ENCODE assay signal across 8 cellular contexts in genomic region chr3:161104561-161105551, GRCh38. TPM values are rescaled to one million over a fixed set of nuclear protein-coding genes. Genes with fewer than 3 reads are reported as not detected.
DNase-seq lines count a peak whose midpoint lies in the region; ATAC-seq, FAIRE-seq and TF ChIP-seq lines count a peak whose summit lies in the region.

Gene B3GALNT1, minus strand, starts transcription at chr3:161105349. Its CDS starts 18,595 bp downstream, at chr3:161086754.

- no peak within 1 kb of the TSS; the same call in 1 of the 2 replicates for H3K18ac ChIP-seq in IMR-90 (ENCODE audit: low read depth, low read length)
- peak within 1 kb of the TSS; percentile 51 for H3K18ac ChIP-seq in mesendoderm (ENCODE audit: low read length)

- H3K36me3 ChIP-seq in IMR-90 (ENCODE audit: control insufficient read depth, insufficient read depth, low read length) (0 out of 2 replicates have a peak, but pooled peaks cover 2% of the 10 kb centered on the region), endothelial cell of umbilical vein (ENCODE audit: control insufficient read depth in 2 of 2, extremely low read depth in 1 of 2, insufficient read depth in 2 of 2, low read length in 2 of 2) (peaks cover 0 to 4% of the 10 kb centered on the region in 2 experiments), mesendoderm (ENCODE audit: control insufficient read depth, insufficient read depth, low read length) (no peaks in the 10 kb centered on the region)

- H3K79me1 ChIP-seq in IMR-90 (ENCODE audit: low read depth in 1 of 2, low read length in 2 of 2) (no peaks in the 10 kb centered on the region), mesendoderm (ENCODE audit: low read length) (no peaks in the 10 kb centered on the region)

- dilution Hi-C loops in IMR-90 (cut with HindIII; ENCODE audit: low sequenced_read_pairs, unreplicated experiment) = no loop called here
- dilution Hi-C loops in endothelial cell of umbilical vein (cut with MboI; ENCODE audit: extremely low pct_ligation_motif_present, low sequenced_read_pairs) = no loop called here

- no peak within 1 kb of the TSS for H2BK20ac ChIP-seq in IMR-90 (ENCODE audit: low read depth, low read length)

- 0 out of 2 replicates have a peak within 1 kb of the TSS, but pooled peaks have one; percentile 18 for H2BK120ac ChIP-seq in IMR-90 (ENCODE audit: low read depth, low read length)
- no peak within 1 kb of the TSS for H2BK120ac ChIP-seq in mesendoderm (ENCODE audit: low read depth, low read length)

- H2BK5ac ChIP-seq in IMR-90 (ENCODE audit: low read depth, low read length, poor library complexity, severe bottlenecking) (no peak within 1 kb of the TSS), mesendoderm (ENCODE audit: low read length) (no peak within 1 kb of the TSS)

- H3K4me2 ChIP-seq in IMR-90 (ENCODE audit: low read depth, low read length) (peak within 1 kb of the TSS; percentile 65), endothelial cell of umbilical vein (ENCODE audit: insufficient read depth, low read length) (peak within 1 kb of the TSS; percentile 65), mesendoderm (ENCODE audit: low read length) (peak within 1 kb of the TSS; percentile 67)

- H2BK15ac ChIP-seq in IMR-90 (ENCODE audit: low read depth, low read length) (no peak within 1 kb of the TSS), mesendoderm (replicated peaks; ENCODE audit: low read depth) (no peak within 1 kb of the TSS)

- FAIRE-seq in endothelial cell of umbilical vein (lab: Jason Lieb, UNC) = peak; percentile 62

- H3K79me2 ChIP-seq in endothelial cell of umbilical vein (ENCODE audit: control insufficient read depth, insufficient read depth, low read length) (no peaks in the 10 kb centered on the region), mesendoderm (ENCODE audit: control insufficient read depth, insufficient read depth, low read length) (no peaks in the 10 kb centered on the region)

- H3K9ac ChIP-seq in IMR-90 (ENCODE audit: low read depth, low read length) = peak within 1 kb of the TSS; percentile 22
- H3K9ac ChIP-seq in endothelial cell of umbilical vein (replicated peaks; ENCODE audit: extremely low read depth, insufficient read depth, low read length) = peak within 1 kb of the TSS; percentile 67
- peak within 1 kb of the TSS; percentile 82 for H3K9ac ChIP-seq in mesendoderm (ENCODE audit: low read length)

- H2AFZ ChIP-seq in IMR-90 (replicated peaks; ENCODE audit: low read length, poor library complexity) (peak within 1 kb of the TSS; percentile 96), endothelial cell of umbilical vein (ENCODE audit: low read depth, low read length) (peak within 1 kb of the TSS; percentile 79)

- TF ChIP-seq POLR2A in IMR-90 (IDR thresholded peaks at IDR 0.05; ENCODE audit: low read depth, low read length) (no peak), endothelial cell of umbilical vein (IDR thresholded peaks at IDR 0.05; ENCODE audit: low read depth, low read length) (no peak)

- H3K56ac ChIP-seq in IMR-90 (ENCODE audit: extremely low read depth, insufficient read depth, low read length) (no peak within 1 kb of the TSS), mesendoderm (ENCODE audit: low read length) (peak within 1 kb of the TSS; percentile 91)

- POLR2A ChIA-PET in IMR-90 (lab: Charles Lee; ENCODE audit: unreplicated experiment) (interaction anchor here (0.6 kb wide), 1 partner anchor 67 kb away, joined by 9 read pairs; no protein-coding TSS in a partner anchor), endothelial cell of umbilical vein (lab: Charles Lee) (interaction anchor here (0.5 kb wide), 1 partner anchor 536 kb away, joined by 6 read pairs; no protein-coding TSS in a partner anchor)

- peak within 1 kb of the TSS; percentile 66; the same call in 1 of the 2 replicates for H4K91ac ChIP-seq in IMR-90 (ENCODE audit: insufficient read depth, low read depth, low read length)

- H3K4me3 ChIP-seq in GM08714 (ENCODE audit: low read length) (peak within 1 kb of the TSS; percentile 57; the same call in 1 of the 2 replicates), IMR-90 (ENCODE audit: insufficient read depth, low read depth, low read length) (peak within 1 kb of the TSS; percentile 86), endothelial cell of umbilical vein (replicated peaks in 1 of 3; ENCODE audit: insufficient read depth in 1 of 3, low read depth in 1 of 3, low read length in 3 of 3) (peak within 1 kb of the TSS; percentile 27 to 84 (median 52)), mesendoderm (ENCODE audit: low read length) (peak within 1 kb of the TSS; percentile 46)

- DNase-seq in IMR-90 (peak; percentile 50), endothelial cell of umbilical vein (ENCODE audit: low read depth, low spot score) (peak; percentile 69), mesendoderm (peak; percentile 84)
- peak; percentile 34 for DNase-seq in activated CD4-positive, CD25-positive, alpha-beta regulatory T cell treated with anti-CD3 and anti-CD28 coated beads, Interleukin-2, amount 50 U/mL, for 72 hours
- DNase-seq in stimulated activated effector memory CD8-positive, alpha-beta T cell treated with anti-CD3 and anti-CD28 coated beads, Interleukin-12 subunit alpha, Interleukin-12 subunit beta, amount 100 ng/mL, for 72 hours (ENCODE audit: low spot score in 2 of 2) = no peak
- no peak for DNase-seq in central memory CD4-positive, alpha-beta T cell

- BruUV-seq in IMR-90 (replicated peaks; lab: Mats Ljungman, UMichigan) (no TSS peak), endothelial cell of umbilical vein (replicated peaks; lab: Mats Ljungman, UMichigan) (no TSS peak)

- no peaks in the 10 kb centered on the region for H3K4me1 ChIP-seq in IMR-90 (ENCODE audit: control insufficient read depth, insufficient read depth, low read length)
- H3K4me1 ChIP-seq in endothelial cell of umbilical vein (ENCODE audit: control insufficient read depth, extremely low read depth, insufficient read depth, low read length) = peaks cover 3% of the 10 kb centered on the region
- no peaks in the 10 kb centered on the region for H3K4me1 ChIP-seq in mesendoderm (ENCODE audit: control insufficient read depth, low read depth, low read length)

- H3K23ac ChIP-seq in IMR-90 (ENCODE audit: low read depth, low read length) (peak within 1 kb of the TSS; percentile 61), mesendoderm (ENCODE audit: low read length) (no peak within 1 kb of the TSS)

- CTCF ChIA-PET in IMR-90 (lab: Yijun Ruan, JAX) (no interaction called here), endothelial cell of umbilical vein (lab: Charles Lee) (interaction anchor here (0.6 to 2.9 kb wide), 6 partner anchors 8 to 163 kb away, joined by 3 to 11 read pairs (median 3); no protein-coding TSS in a partner anchor)

- H4K8ac ChIP-seq in IMR-90 (ENCODE audit: low read depth in 2 of 2, low read length in 2 of 2) (peak within 1 kb of the TSS; percentile 6 to 33; a peak in 2 of 4 replicates), mesendoderm (ENCODE audit: low read depth, low read length) (no peak within 1 kb of the TSS)

- H4K5ac ChIP-seq in IMR-90 (ENCODE audit: low read depth, low read length) (0 out of 2 replicates have a peak within 1 kb of the TSS, but pooled peaks have one; percentile 5), mesendoderm (ENCODE audit: low read length) (peak within 1 kb of the TSS; percentile 82)

- ATAC-seq in GM21619 (IDR thresholded peaks at IDR 0.05; ENCODE audit: unreplicated experiment) (peak; percentile 75), IMR-90 (ENCODE audit: low read depth) (peak; percentile 86)
- peak; percentile 66 for ATAC-seq in stimulated activated effector memory CD8-positive, alpha-beta T cell treated with anti-CD3 and anti-CD28 coated beads, Interleukin-12 subunit alpha, Interleukin-12 subunit beta, amount 100 ng/mL, for 72 hours

- no peaks in the 10 kb centered on the region for H3K9me3 Mint-ChIP-seq in stimulated activated effector memory CD8-positive, alpha-beta T cell treated with anti-CD3 and anti-CD28 coated beads, Interleukin-12 subunit alpha, Interleukin-12 subunit beta, amount 100 ng/mL, for 72 hours

- no peaks in the 10 kb centered on the region for H3K9me1 ChIP-seq in IMR-90 (ENCODE audit: insufficient read depth, low read length)
- no peaks in the 10 kb centered on the region for H3K9me1 ChIP-seq in endothelial cell of umbilical vein (replicated peaks; ENCODE audit: control insufficient read depth, extremely low read depth, insufficient read depth, low read length)

- intact Hi-C loops in IMR-90 (cut with micrococcal nuclease) (loop anchor here (2.0 to 5.0 kb wide), 2 partner anchors 116 to 167 kb away; partner anchors contain the start of gene NMD3), endothelial cell of umbilical vein (cut with micrococcal nuclease) (loop anchor here (1.0 to 5.0 kb wide), 5 partner anchors 34 to 153 kb away; partner anchors contain the start of gene NMD3)

- no peak for TF ChIP-seq RAD21 in IMR-90 (IDR thresholded peaks at IDR 0.05; ENCODE audit: low read length)

- 3% methylated on average over 31 of the region's 97 CpGs; no CpG with 5 or more reads in 1 of the 2 experiments for WGBS in IMR-90 (ENCODE audit: extremely low coverage in 2 of 2, insufficient read length in 1 of 2), 2 experiments
- WGBS in mesendoderm (ENCODE audit: extremely low coverage, insufficient coverage, low lambda C conversion rate) = no CpG with 5 or more reads among the region's 97 CpGs

- H3K4me1 Mint-ChIP-seq in stimulated activated effector memory CD8-positive, alpha-beta T cell treated with anti-CD3 and anti-CD28 coated beads, Interleukin-12 subunit alpha, Interleukin-12 subunit beta, amount 100 ng/mL, for 72 hours = peaks cover 12% of the 10 kb centered on the region

- TF ChIP-seq CTCF in IMR-90 (conservative IDR thresholded peaks at IDR 0.05; ENCODE audit: low read depth, low read length) (no peak), endothelial cell of umbilical vein (IDR thresholded peaks at IDR 0.05; ENCODE audit: extremely low read depth in 1 of 2, insufficient read depth in 1 of 2, low read depth in 1 of 2, low read length in 2 of 2) (peak in 1 of 2 donors; percentile 0)

- H3K4me3 Mint-ChIP-seq in stimulated activated effector memory CD8-positive, alpha-beta T cell treated with anti-CD3 and anti-CD28 coated beads, Interleukin-12 subunit alpha, Interleukin-12 subunit beta, amount 100 ng/mL, for 72 hours = peak within 1 kb of the TSS; percentile 43

- H2AK9ac ChIP-seq in IMR-90 (replicated peaks; ENCODE audit: low read depth, low read length, poor library complexity) = peak within 1 kb of the TSS; percentile 71

- H3K27ac ChIP-seq in IMR-90 (ENCODE audit: insufficient read depth, low read length) (peak within 1 kb of the TSS; percentile 34; the same call in 1 of the 2 replicates), endothelial cell of umbilical vein (ENCODE audit: insufficient read depth, low read depth, low read length) (peak within 1 kb of the TSS; percentile 26), mesendoderm (ENCODE audit: low read depth, low read length) (no peak within 1 kb of the TSS)

- H3K27ac Mint-ChIP-seq in stimulated activated effector memory CD8-positive, alpha-beta T cell treated with anti-CD3 and anti-CD28 coated beads, Interleukin-12 subunit alpha, Interleukin-12 subunit beta, amount 100 ng/mL, for 72 hours = no peak within 1 kb of the TSS

- H4K20me1 ChIP-seq in IMR-90 (ENCODE audit: insufficient read depth, low read length) (no peaks in the 10 kb centered on the region), endothelial cell of umbilical vein (replicated peaks; ENCODE audit: control insufficient read depth, extremely low read depth, insufficient read depth, low read length) (no peaks in the 10 kb centered on the region)

- 0 out of 2 replicates have a peak within 1 kb of the TSS, but pooled peaks have one; percentile 60 for H3K14ac ChIP-seq in IMR-90 (replicated peaks; ENCODE audit: low read depth, low read length)

- H3K9me3 ChIP-seq in IMR-90 (ENCODE audit: control insufficient read depth, insufficient read depth, low read length) (no peaks in the 10 kb centered on the region), endothelial cell of umbilical vein (replicated peaks; ENCODE audit: control insufficient read depth, insufficient read depth, low read length) (no peaks in the 10 kb centered on the region)

- H3K4ac ChIP-seq in IMR-90 (ENCODE audit: low read depth, low read length) (peak within 1 kb of the TSS; percentile 0; the same call in 1 of the 2 replicates), mesendoderm (ENCODE audit: low read depth, low read length) (peak within 1 kb of the TSS; percentile 20)

- in situ Hi-C loops in IMR-90 (cut with MboI; ENCODE audit: low sequenced_read_pairs) = no loop called here

- H3K36me3 Mint-ChIP-seq in stimulated activated effector memory CD8-positive, alpha-beta T cell treated with anti-CD3 and anti-CD28 coated beads, Interleukin-12 subunit alpha, Interleukin-12 subunit beta, amount 100 ng/mL, for 72 hours = no peaks in the 10 kb centered on the region

- no peaks in the 10 kb centered on the region for H3K27me3 ChIP-seq in IMR-90 (ENCODE audit: control insufficient read depth, insufficient read depth, low read length)
- H3K27me3 ChIP-seq in endothelial cell of umbilical vein (ENCODE audit: control insufficient read depth in 2 of 2, insufficient read depth in 2 of 2, low read length in 2 of 2) = no peaks in the 10 kb centered on the region
- no peaks in the 10 kb centered on the region for H3K27me3 ChIP-seq in mesendoderm (ENCODE audit: insufficient read depth, low read length, poor library complexity)

- H2AK5ac ChIP-seq in IMR-90 (ENCODE audit: low read depth, low read length) (no peak within 1 kb of the TSS), mesendoderm (ENCODE audit: low read length) (no peak within 1 kb of the TSS)

RNA-seq across cellular contexts. Expression of gene B3GALNT1, which starts in this region (rescaled TPM):
- 8.2 and 8.6 TPM in 2 replicates for total RNA-seq in IMR-90 (2012; rRNA removed)
- 5.5 and 5.6 TPM in 2 replicates for polyA plus RNA-seq in IMR-90 (2012; rRNA removed)
- polyA plus RNA-seq in IMR-90 (2012; cell fraction: cytosol; rRNA removed) = 3.6 and 5.3 TPM in 2 replicates
- polyA plus RNA-seq in IMR-90 (2012; cell fraction: nucleus; rRNA removed; ENCODE audit: low replicate concordance) = 1.6 and 4.0 TPM in 2 replicates
- 13.7 and 29.4 TPM in 2 replicates for total RNA-seq in endothelial cell of umbilical vein
- polyA plus RNA-seq in endothelial cell of umbilical vein = 17.0 and 19.4 TPM in 2 replicates
- 16.2 and 16.4 TPM in 2 replicates for polyA plus RNA-seq in endothelial cell of umbilical vein (2011; cell fraction: cytosol; rRNA removed)
- 14.7 and 15.4 TPM in 2 replicates for polyA plus RNA-seq in endothelial cell of umbilical vein (2011; cell fraction: nucleus; rRNA removed)
- polyA plus RNA-seq in endothelial cell of umbilical vein (2012) = 12.3 and 18.2 TPM in 2 replicates
- 45.9 and 61.8 TPM in 2 replicates for polyA minus RNA-seq in endothelial cell of umbilical vein
- polyA minus RNA-seq in endothelial cell of umbilical vein (2011; cell fraction: cytosol; rRNA and poly(A)+ RNA removed) = not detected
- polyA minus RNA-seq in endothelial cell of umbilical vein (2011; cell fraction: nucleus; rRNA and poly(A)+ RNA removed) = 13.6 and 15.8 TPM in 2 replicates
- 8.9 TPM for polyA plus RNA-seq in mesendoderm (2013, experiment 1 of 2)
- polyA plus RNA-seq in mesendoderm (2013, experiment 2 of 2) = 8.4 TPM

Comparison
In these comparisons a context has a peak if more than half of its experiments do, and no peak if none do; other contexts are left out.
1. DNase-seq: peak in IMR-90 (single experiment), activated CD4-positive, CD25-positive, alpha-beta regulatory T cell treated with anti-CD3 and anti-CD28 coated beads, Interleukin-2, amount 50 U/mL, for 72 hours (single experiment), endothelial cell of umbilical vein (single experiment) and mesendoderm (single experiment); none in stimulated activated effector memory CD8-positive, alpha-beta T cell treated with anti-CD3 and anti-CD28 coated beads, Interleukin-12 subunit alpha, Interleukin-12 subunit beta, amount 100 ng/mL, for 72 hours (0 of 2) and central memory CD4-positive, alpha-beta T cell (single experiment).
2. H3K9ac ChIP-seq: peak in every context shown above with its lines; median percentile 82 in mesendoderm; 67 in endothelial cell of umbilical vein; 22 in IMR-90.
3. Peak in every context shown above with its lines, with median percentiles within 50 percentile points of each other: H3K4me3 ChIP-seq, ATAC-seq and H3K4me2 ChIP-seq.